24 cellular contexts compared by ENCODE assay signal in the genomic region with DNA sequence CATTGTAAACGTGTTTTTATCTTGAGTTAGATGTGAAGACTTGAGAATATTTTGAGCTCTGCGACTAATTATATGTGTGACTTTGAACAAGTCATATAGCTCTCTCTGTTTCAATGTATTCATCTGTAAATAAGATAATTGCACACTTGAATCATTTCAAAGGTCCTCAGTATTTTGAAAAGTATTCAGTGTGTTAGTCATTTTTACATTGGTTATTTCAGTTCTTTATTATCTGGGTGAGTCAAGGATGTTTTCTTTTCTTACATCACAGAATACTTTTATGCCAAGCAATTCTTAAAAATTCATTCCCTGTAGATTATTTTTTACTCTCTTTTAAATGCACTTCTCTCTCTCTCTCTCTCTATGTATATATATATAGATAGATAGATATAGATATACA.
DNase-seq lines count a peak whose midpoint lies in the region; ATAC-seq and TF ChIP-seq lines count a peak whose summit lies in the region.
"Had no signal": no experiment of that assay in that cellular context is flagged by ENCODE, and none has a peak within 500 bp of the region (broad histone marks: within the 10 kb centered on the region; RNA-seq: fewer than 3 reads in every experiment).

No MANE protein-coding gene starts in this region.

- TF ChIP-seq CTCF in epithelial cell of esophagus (IDR thresholded peaks at IDR 0.05; ENCODE audit: insufficient read depth, low read depth, low read length, missing control alignments), result no peak

- no peak overlapping the region for H3K4me3 Mint-ChIP-seq in stimulated activated naive B cell treated with anti-CD40 and anti-IgM and Interleukin-4, amounts not matched to agents 10 μg/mL and 1 μg/mL and 100 μg/mL, for 72 hours
- H3K4me3 Mint-ChIP-seq: activated CD8-positive, alpha-beta T cell treated with anti-CD3 and anti-CD28 coated beads, Interleukin-2, amount 10 ng/mL, durations not matched to agents 7 days and 5 days; activated naive CD4-positive, alpha-beta T cell treated with anti-CD3 and anti-CD28 coated beads, Interleukin-2, amount 50 U/mL, for 24 hours; activated T-cell treated with anti-CD3 and anti-CD28 coated beads, Interleukin-2, amount 50 U/mL, for 4 hours; memory B cell; natural killer cell; WTC11 had no signal

- peak; percentile 27 for DNase-seq in ELR (ENCODE audit: low read depth)
- peak; percentile 9 for DNase-seq in NCI-H69 (lab: John Stamatoyannopoulos, UW)
- DNase-seq in epithelial cell of esophagus (ENCODE audit: low read depth), result peak; percentile 64
- peak; percentile 76 for DNase-seq in renal cortical epithelial cell (ENCODE audit: low read depth)
- DNase-seq in stimulated activated naive B cell treated with anti-CD40 and anti-IgM and Interleukin-4, amounts not matched to agents 10 μg/mL and 1 μg/mL and 100 μg/mL, for 72 hours, result no peak
- DNase-seq in activated CD4-positive, alpha-beta T cell treated with anti-CD3 and anti-CD28 coated beads, Interleukin-2, amount 50 U/mL, for 48 hours, result no peak
- DNase-seq: activated CD8-positive, alpha-beta T cell treated with anti-CD3 and anti-CD28 coated beads, Interleukin-2, amount 10 ng/mL, durations not matched to agents 7 days and 5 days; activated T-cell treated with anti-CD3 and anti-CD28 coated beads, Interleukin-2, amount 50 U/mL, for 4 hours; brain microvascular endothelial cell; DMS 273 treated with DMSO at 0.1 percent for 48 hours; natural killer cell; NCI-H1048; NCI-H526; OCI-M1; posterior cingulate gyrus; stimulated activated CD4-positive, alpha-beta T cell treated with anti-CD3 and anti-CD28 coated beads, Interleukin-2, amount 100 ng/mL, for 48 hours; uterus had no signal

- no peak for ATAC-seq in HG03159 (IDR thresholded peaks at IDR 0.05; ENCODE audit: unreplicated experiment)
- ATAC-seq in stimulated activated naive B cell treated with anti-CD40 and anti-IgM and Interleukin-4, amounts not matched to agents 10 μg/mL and 1 μg/mL and 100 μg/mL, for 72 hours (replicated peaks), result no peak
- ATAC-seq: activated CD8-positive, alpha-beta T cell treated with anti-CD3 and anti-CD28 coated beads, Interleukin-2, amount 10 ng/mL, durations not matched to agents 7 days and 5 days; activated T-cell treated with anti-CD3 and anti-CD28 coated beads, Interleukin-2, amount 50 U/mL, for 4 hours; natural killer cell; WTC11 had no signal

- no peak overlapping the region for H3K27ac Mint-ChIP-seq in stimulated activated naive B cell treated with anti-CD40 and anti-IgM and Interleukin-4, amounts not matched to agents 10 μg/mL and 1 μg/mL and 100 μg/mL, for 72 hours
- H3K27ac Mint-ChIP-seq: activated CD8-positive, alpha-beta T cell treated with anti-CD3 and anti-CD28 coated beads, Interleukin-2, amount 10 ng/mL, durations not matched to agents 7 days and 5 days; activated naive CD4-positive, alpha-beta T cell treated with anti-CD3 and anti-CD28 coated beads, Interleukin-2, amount 50 U/mL, for 24 hours; memory B cell; natural killer cell; WTC11 had no signal

- no peaks in the 10 kb centered on the region for H3K27me3 Mint-ChIP-seq in stimulated activated naive B cell treated with anti-CD40 and anti-IgM and Interleukin-4, amounts not matched to agents 10 μg/mL and 1 μg/mL and 100 μg/mL, for 72 hours
- H3K27me3 Mint-ChIP-seq: activated naive CD4-positive, alpha-beta T cell treated with anti-CD3 and anti-CD28 coated beads, Interleukin-2, amount 50 U/mL, for 24 hours; memory B cell had no signal

- no peaks in the 10 kb centered on the region for H3K9me3 Mint-ChIP-seq in stimulated activated naive B cell treated with anti-CD40 and anti-IgM and Interleukin-4, amounts not matched to agents 10 μg/mL and 1 μg/mL and 100 μg/mL, for 72 hours
- H3K9me3 Mint-ChIP-seq: memory B cell had no signal

- H3K36me3 Mint-ChIP-seq in stimulated activated naive B cell treated with anti-CD40 and anti-IgM and Interleukin-4, amounts not matched to agents 10 μg/mL and 1 μg/mL and 100 μg/mL, for 72 hours, result no peaks in the 10 kb centered on the region
- H3K36me3 Mint-ChIP-seq: activated naive CD4-positive, alpha-beta T cell treated with anti-CD3 and anti-CD28 coated beads, Interleukin-2, amount 50 U/mL, for 24 hours; memory B cell; natural killer cell; WTC11 had no signal

- peaks cover 0 to 5% of the 10 kb centered on the region in 2 donors for H3K4me1 Mint-ChIP-seq in stimulated activated naive B cell treated with anti-CD40 and anti-IgM and Interleukin-4, amounts not matched to agents 10 μg/mL and 1 μg/mL and 100 μg/mL, for 72 hours
- H3K4me1 Mint-ChIP-seq: activated naive CD4-positive, alpha-beta T cell treated with anti-CD3 and anti-CD28 coated beads, Interleukin-2, amount 50 U/mL, for 24 hours; memory B cell; natural killer cell; WTC11 had no signal

- no peak overlapping the region for H3K4me3 ChIP-seq in epithelial cell of esophagus (ENCODE audit: low read length)
- H3K4me3 ChIP-seq: esophagus muscularis mucosa, SJSA1, skin epidermis, uterus had no signal

Comparison
In these comparisons a context has a peak if more than half of its experiments do, and no peak if none do; other contexts are left out.
1. DNase-seq: peak in ELR (single experiment), NCI-H69 (single experiment), epithelial cell of esophagus (single experiment) and renal cortical epithelial cell (single experiment); none in stimulated activated naive B cell treated with anti-CD40 and anti-IgM and Interleukin-4, amounts not matched to agents 10 μg/mL and 1 μg/mL and 100 μg/mL, for 72 hours (single experiment) and activated CD4-positive, alpha-beta T cell treated with anti-CD3 and anti-CD28 coated beads, Interleukin-2, amount 50 U/mL, for 48 hours (0 of 2).